In the genomic region with DNA sequence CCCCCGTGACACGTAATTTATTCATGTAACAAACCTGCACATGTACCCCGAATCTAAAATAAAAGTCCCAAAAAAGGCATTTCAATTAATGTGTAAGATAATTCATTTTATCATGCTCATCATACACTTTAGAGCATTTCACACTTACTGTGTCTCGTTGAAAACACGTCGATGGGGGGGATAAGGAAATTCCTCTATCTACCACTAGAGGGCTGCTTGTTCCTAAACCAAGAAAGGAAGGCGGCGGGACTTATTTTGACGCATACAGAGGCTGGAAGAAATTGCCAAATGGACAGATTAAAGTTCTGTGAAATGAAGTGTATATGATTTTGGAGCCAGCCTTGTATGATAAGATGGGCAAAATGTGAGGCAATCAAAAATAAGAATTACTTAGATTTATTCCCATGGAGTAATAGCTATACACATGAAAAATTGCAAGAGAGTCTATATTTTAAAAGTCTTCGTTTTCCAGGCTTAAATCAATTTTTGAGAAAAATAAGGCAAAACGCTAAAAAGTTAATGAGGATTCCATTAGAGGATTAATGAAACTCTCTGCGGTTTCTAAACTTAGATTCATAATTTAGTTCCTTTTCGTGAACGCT, we compare ENCODE assay signal across 9 cellular contexts.
DNase-seq lines count a peak whose midpoint lies in the region; ATAC-seq, FAIRE-seq and TF ChIP-seq lines count a peak whose summit lies in the region.
"Had no signal": no experiment of that assay in that cellular context is flagged by ENCODE, and none has a peak within 500 bp of the region (broad histone marks: within the 10 kb centered on the region; RNA-seq: fewer than 3 reads in every experiment).

No MANE protein-coding gene starts in this region.

- ATAC-seq in GM19023 (IDR thresholded peaks at IDR 0.05; ENCODE audit: unreplicated experiment): peak; percentile 71
- peak; percentile 56 for ATAC-seq in body of pancreas
- no peak for ATAC-seq in GM18520 (IDR thresholded peaks at IDR 0.05; ENCODE audit: unreplicated experiment)
- no peak for ATAC-seq in activated T-helper 17 cell treated with anti-CD3 and anti-CD28 coated beads, Interleukin-2, amount 50 U/mL, for 72 hours (replicated peaks)

- H3K36me3 ChIP-seq in body of pancreas (replicated peaks in 1 of 2; ENCODE audit: insufficient read depth in 1 of 2, low read depth in 2 of 2) (no peaks in the 10 kb centered on the region), kidney (ENCODE audit: control insufficient read depth in 1 of 2, insufficient read depth in 2 of 2, low read length in 2 of 2) (no peaks in the 10 kb centered on the region)

- H3K9me3 Mint-ChIP-seq in CD14-positive monocyte: no peaks in the 10 kb centered on the region
- peaks cover 5% of the 10 kb centered on the region for H3K9me3 Mint-ChIP-seq in activated T-helper 17 cell treated with anti-CD3 and anti-CD28 coated beads, Interleukin-2, amount 50 U/mL, for 72 hours

- DNase-seq in CD14-positive monocyte (ENCODE audit: low spot score): no peak
- DNase-seq in NAMALWA (ENCODE audit: low spot score): peak; percentile 32
- DNase-seq in body of pancreas: peak; percentile 48 to 69 (median 55)
- no peak for DNase-seq in kidney
- no peak for DNase-seq in cortex of kidney (lab: John Stamatoyannopoulos, UW)

- H3K9me3 ChIP-seq in body of pancreas (no peaks in the 10 kb centered on the region), kidney (ENCODE audit: control insufficient read depth in 1 of 2, low read length in 2 of 2) (no peaks in the 10 kb centered on the region)

- no peak overlapping the region for H3K9ac ChIP-seq in kidney (ENCODE audit: low read length in 2 of 2)

- 38 to 43% methylated on average over 14 of the region's 14 CpGs for WGBS in body of pancreas, 2 donors

- H3K4me3 Mint-ChIP-seq in CD14-positive monocyte: no peak overlapping the region
- no peak overlapping the region for H3K4me3 Mint-ChIP-seq in activated T-helper 17 cell treated with anti-CD3 and anti-CD28 coated beads, Interleukin-2, amount 50 U/mL, for 72 hours

- peaks cover 0 to 3% (median 0%) of the 10 kb centered on the region in 3 donors for H3K27me3 Mint-ChIP-seq in CD14-positive monocyte (ENCODE audit: low read depth in 3 of 3)
- H3K27me3 Mint-ChIP-seq in activated T-helper 17 cell treated with anti-CD3 and anti-CD28 coated beads, Interleukin-2, amount 50 U/mL, for 72 hours: no peaks in the 10 kb centered on the region

- H3K4me3 ChIP-seq in body of pancreas: no peak overlapping the region
- no peak overlapping the region for H3K4me3 ChIP-seq in kidney (ENCODE audit: low read length in 2 of 2)

- TF ChIP-seq POLR2A in body of pancreas (IDR thresholded peaks at IDR 0.05): no peak

- intact Hi-C loops in CD14-positive monocyte (cut with micrococcal nuclease): no loop called here
- intact Hi-C loops in body of pancreas (cut with DNase I): no loop called here
- intact Hi-C loops in kidney (cut with DNase I): no loop called here

- H3K4me1 ChIP-seq in body of pancreas (no peaks in the 10 kb centered on the region), kidney (ENCODE audit: control insufficient read depth in 1 of 2, insufficient read depth in 1 of 2, low read depth in 1 of 2, low read length in 2 of 2) (peaks cover 0 to 8% of the 10 kb centered on the region in 2 donors)

- no peaks in the 10 kb centered on the region for H3K4me1 Mint-ChIP-seq in CD14-positive monocyte
- H3K4me1 Mint-ChIP-seq in activated T-helper 17 cell treated with anti-CD3 and anti-CD28 coated beads, Interleukin-2, amount 50 U/mL, for 72 hours: no peaks in the 10 kb centered on the region

- no peaks in the 10 kb centered on the region for H3K36me3 Mint-ChIP-seq in CD14-positive monocyte
- H3K36me3 Mint-ChIP-seq in activated T-helper 17 cell treated with anti-CD3 and anti-CD28 coated beads, Interleukin-2, amount 50 U/mL, for 72 hours (ENCODE audit: low read depth): no peaks in the 10 kb centered on the region

- no peaks in the 10 kb centered on the region for H3K27me3 ChIP-seq in body of pancreas

- TF ChIP-seq CTCF in CD14-positive monocyte (IDR thresholded peaks at IDR 0.05): peak; percentile 76
- TF ChIP-seq CTCF in body of pancreas (IDR thresholded peaks at IDR 0.05): peak; percentile 58 to 85 (median 72)
- TF ChIP-seq CTCF in kidney (IDR thresholded peaks at IDR 0.05; ENCODE audit: borderline replicate concordance, extremely low read depth, insufficient read depth): peak; percentile 61

- H3K27ac ChIP-seq in body of pancreas: no peak overlapping the region
- no peak overlapping the region for H3K27ac ChIP-seq in kidney (ENCODE audit: low read depth in 2 of 2, low read length in 2 of 2)

- peak; percentile 39 for FAIRE-seq in kidney (lab: Jason Lieb, UNC)
- FAIRE-seq: islet of Langerhans had no signal

- H3K27ac Mint-ChIP-seq in CD14-positive monocyte: no peak overlapping the region
- no peak overlapping the region for H3K27ac Mint-ChIP-seq in activated T-helper 17 cell treated with anti-CD3 and anti-CD28 coated beads, Interleukin-2, amount 50 U/mL, for 72 hours

Comparison
In these comparisons a context has a peak if more than half of its experiments do, and no peak if none do; other contexts are left out.
1. DNase-seq: peak in NAMALWA (single experiment) and body of pancreas (4 of 4); none in CD14-positive monocyte (single experiment), kidney (single experiment) and cortex of kidney (single experiment).
2. ATAC-seq: peak in GM19023 (single experiment) and body of pancreas (single experiment); none in GM18520 (single experiment) and activated T-helper 17 cell treated with anti-CD3 and anti-CD28 coated beads, Interleukin-2, amount 50 U/mL, for 72 hours (single experiment).
3. Peak in every context shown above with its lines, with median percentiles within 50 percentile points of each other: CTCF ChIP-seq.